Comparison of ENCODE assay signal across 1 cellular context in genomic region chr9:86475255-86475654, GRCh38.
TF ChIP-seq lines count a peak whose summit lies in the region.
"Not testable (repeated sequence)": the region's sequence is repeated elsewhere in the genome, so short reads cannot be mapped to it uniquely, and the experiment has no call there.

No MANE protein-coding gene starts in this region.

- CTCF ChIA-PET in HEK293 (lab: Yijun Ruan, JAX) = not testable (repeated sequence)

- not testable (repeated sequence) for H3K4me1 ChIP-seq in HEK293 (ENCODE audit: control insufficient read depth, insufficient read depth, low read length)

- not testable (repeated sequence) for TF ChIP-seq CTCF in HEK293 (tag by site-specific recombination; IDR thresholded peaks at IDR 0.05)

- not testable (repeated sequence) for H3K9me3 ChIP-seq in HEK293 (ENCODE audit: control insufficient read depth, insufficient read depth, low read depth, low read length)

- not testable (repeated sequence) for H3K4me3 ChIP-seq in HEK293 (ENCODE audit: low read depth, low read length)

- POLR2A ChIA-PET in HEK293 (lab: Yijun Ruan, JAX) = not testable (repeated sequence)

- H3K27ac ChIP-seq in HEK293 (ENCODE audit: extremely low read depth, low read depth, low read length) = not testable (repeated sequence)

- H3K36me3 ChIP-seq in HEK293 (ENCODE audit: control insufficient read depth in 2 of 2, insufficient read depth in 1 of 2, low read length in 2 of 2) = not testable (repeated sequence)

TF ChIP-seq in HEK293, 187 proteins besides CTCF, POLR2A, EP300 and RAD21:
- peak; percentile 80 for TF ChIP-seq SCRT1 (tag by site-specific recombination; IDR thresholded peaks at IDR 0.05; ENCODE audit: borderline replicate concordance)
- peak; percentile 84 for TF ChIP-seq SCRT2 (tag by site-specific recombination; IDR thresholded peaks at IDR 0.05)
